In the genomic region with DNA sequence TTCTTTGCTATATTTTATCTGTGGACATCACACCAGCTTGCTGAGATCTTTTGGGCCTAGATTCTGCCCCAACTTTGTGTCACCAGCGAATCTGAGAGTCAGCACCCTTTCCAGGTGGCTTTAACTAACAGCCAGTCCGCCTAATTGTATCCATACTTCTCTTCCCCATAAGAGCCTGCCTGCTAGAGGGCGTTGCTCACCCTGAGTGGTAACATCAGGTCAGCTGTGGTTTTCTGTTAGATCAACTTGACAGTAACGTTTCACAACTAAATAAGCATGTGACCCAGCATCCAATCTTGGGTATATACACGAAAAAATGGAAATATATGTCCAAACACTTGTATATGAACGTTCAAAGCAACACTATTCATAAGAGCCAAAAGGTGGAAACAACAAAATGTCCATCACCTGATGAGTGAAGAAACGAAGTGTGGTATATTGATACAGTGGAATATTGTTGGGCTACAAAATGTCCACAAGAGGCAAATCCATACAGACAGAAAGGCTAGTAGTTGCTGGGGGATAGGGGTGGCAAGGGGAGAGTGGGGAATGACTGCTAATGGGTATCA, we compare ENCODE assay signal across 14 cellular contexts. TPM values are rescaled to one million over a fixed set of nuclear protein-coding genes. Genes with fewer than 3 reads are reported as not detected.
A peak's percentile ranks its signal among the peaks of the same experiment; 100 is the strongest.
DNase-seq lines count a peak whose midpoint lies in the region; FAIRE-seq and TF ChIP-seq lines count a peak whose summit lies in the region.
"Had no signal": no experiment of that assay in that cellular context is flagged by ENCODE, and none has a peak within 500 bp of the region (broad histone marks: within the 10 kb centered on the region; RNA-seq: fewer than 3 reads in every experiment).

No MANE protein-coding gene starts in this region.

- DNase-seq in GM23248: peak; percentile 12
- peak; percentile 89 for DNase-seq in MV-4-11 (lab: John Stamatoyannopoulos, UW)
- DNase-seq in bronchial epithelial cell (ENCODE audit: low read depth): peak; percentile 15
- DNase-seq in retinal pigment epithelial cell (ENCODE audit: low read depth): no peak
- DNase-seq in NCI-H446 treated with DMSO at 0.1 percent for 48 hours (lab: John Stamatoyannopoulos, UW): no peak
- no peak for DNase-seq in NCI-H146 (lab: John Stamatoyannopoulos, UW)
- no peak for DNase-seq in AG08395 (ENCODE audit: low spot score)
- DNase-seq: DMS79, natural killer cell, NCI-H1436 treated with DMSO at 0.1 percent for 48 hours, spleen had no signal

- no peaks in the 10 kb centered on the region for H3K4me1 ChIP-seq in GM23248 (ENCODE audit: insufficient read depth)
- H3K4me1 ChIP-seq: vagina had no signal

- H3F3A ChIP-seq in GM23248 (ENCODE audit: insufficient read depth): no peaks in the 10 kb centered on the region

- H3K4me2 ChIP-seq in GM23248 (ENCODE audit: unreplicated experiment): no peak overlapping the region

- in situ Hi-C loops in GM23248 (cut with MboI): no loop called here

- no peaks in the 10 kb centered on the region for H3K79me2 ChIP-seq in GM23248 (ENCODE audit: insufficient read depth)

- no peak overlapping the region for H2AFZ ChIP-seq in GM23248

- TF ChIP-seq CTCF in bronchial epithelial cell (IDR thresholded peaks at IDR 0.05; ENCODE audit: insufficient read depth, low read length, severe bottlenecking): no peak
- TF ChIP-seq CTCF in retinal pigment epithelial cell (conservative IDR thresholded peaks at IDR 0.05; ENCODE audit: low read depth, low read length): peak; percentile 29

- H3K27ac ChIP-seq in GM23248: no peak overlapping the region
- H3K27ac ChIP-seq: spleen, vagina had no signal

- H3K27me3 ChIP-seq in GM23248 (replicated peaks; ENCODE audit: insufficient read depth) (no peaks in the 10 kb centered on the region), bronchial epithelial cell (ENCODE audit: control insufficient read depth, insufficient read depth, low read length) (no peaks in the 10 kb centered on the region)
- H3K27me3 ChIP-seq: spleen, vagina had no signal

- peak; percentile 7 for FAIRE-seq in bronchial epithelial cell (lab: Jason Lieb, UNC)
- FAIRE-seq: astrocyte, RCC 7860 had no signal

- H3K9me2 ChIP-seq in GM23248 (ENCODE audit: insufficient read depth): no peaks in the 10 kb centered on the region

- H3K4me3 ChIP-seq in GM23248 (no peak overlapping the region), bronchial epithelial cell (ENCODE audit: low read depth, low read length) (no peak overlapping the region), retinal pigment epithelial cell (ENCODE audit: low read length) (no peak overlapping the region)
- H3K4me3 ChIP-seq: spleen, vagina had no signal

- no peaks in the 10 kb centered on the region for H3K9me3 ChIP-seq in GM23248 (ENCODE audit: low read depth)
- H3K9me3 ChIP-seq: spleen, vagina had no signal

- WGBS in GM23248 (ENCODE audit: low coverage in 1 of 2, low lambda C conversion rate in 2 of 2, missing lambda C conversion rate in 2 of 2), 2 experiments: 30 to 40% methylated on average over 7 of the region's 7 CpGs

- no peaks in the 10 kb centered on the region for H4K20me1 ChIP-seq in GM23248 (ENCODE audit: insufficient read depth)

- H3K36me3 ChIP-seq in GM23248 (ENCODE audit: low read depth) (no peaks in the 10 kb centered on the region), bronchial epithelial cell (ENCODE audit: control insufficient read depth, insufficient read depth, low read length) (no peaks in the 10 kb centered on the region)
- H3K36me3 ChIP-seq: vagina had no signal

- no peak overlapping the region for H3K9ac ChIP-seq in GM23248

RNA-seq across cellular contexts. Expression of gene EFHD1, which starts 24.9 kb away (rescaled TPM):
- total RNA-seq in GM23248 (2014; rRNA removed; shearing (Covaris generic)): not detected in 2 replicates
- polyA plus RNA-seq in GM23248 (2016; fragmentation: Nextera tagmentation; extraction: Ambion mirVana): not detected in 2 replicates
- total RNA-seq in bronchial epithelial cell: not detected in 2 replicates

RNA-seq across cellular contexts. Expression of gene GIGYF2, which starts 38.8 kb away (rescaled TPM):
- total RNA-seq in GM23248 (2014; rRNA removed; shearing (Covaris generic)): 35.2 and 69.0 TPM in 2 replicates
- 26.1 and 27.2 TPM in 2 replicates for polyA plus RNA-seq in GM23248 (2016; fragmentation: Nextera tagmentation; extraction: Ambion mirVana)
- 44.0 and 57.0 TPM in 2 replicates for total RNA-seq in bronchial epithelial cell

Comparison
In these comparisons a context has a peak if more than half of its experiments do, and no peak if none do; other contexts are left out.
1. DNase-seq: peak in GM23248 (single experiment), MV-4-11 (single experiment) and bronchial epithelial cell (single experiment); none in retinal pigment epithelial cell (single experiment), NCI-H446 treated with DMSO at 0.1 percent for 48 hours (single experiment), NCI-H146 (single experiment) and AG08395 (single experiment).